In genomic region chr1:40390857-40391256, GRCh38 we compare ENCODE assay signal across 9 cellular contexts. TPM values are rescaled to one million over a fixed set of nuclear protein-coding genes. Genes with fewer than 3 reads are reported as not detected.
DNase-seq lines count a peak whose midpoint lies in the region; ATAC-seq and TF ChIP-seq lines count a peak whose summit lies in the region.
"Had no signal": no experiment of that assay in that cellular context is flagged by ENCODE, and none has a peak within 500 bp of the region (broad histone marks: within the 10 kb centered on the region; RNA-seq: fewer than 3 reads in every experiment).

No MANE protein-coding gene starts in this region.

- TF ChIP-seq CTCF in left lung (IDR thresholded peaks at IDR 0.05) = no peak

- POLR2A ChIA-PET in activated CD4-positive, alpha-beta T cell treated with anti-CD3 and anti-CD28 coated beads for 36 hours (lab: Charles Lee) = interaction anchor here (0.8 to 1.5 kb wide), 3 partner anchors 10 to 59 kb away, joined by 5 to 7 read pairs (median 5); partner anchors contain the start of gene ZFP69B

- H3K4me1 Mint-ChIP-seq in activated CD4-positive, alpha-beta T cell treated with anti-CD3 and anti-CD28 coated beads for 36 hours = peaks cover 92% of the 10 kb centered on the region
- peaks cover 88% of the 10 kb centered on the region for H3K4me1 Mint-ChIP-seq in activated T-helper 1 cell treated with anti-CD3 and anti-CD28 coated beads, Interleukin-12 subunit alpha, Interleukin-12 subunit beta, Interleukin-2, Interleukin-4 antibody, amounts not matched to agents 30 ng/mL and 10 ng/mL and 1 ng/mL, durations not matched to agents 14 hours and 24 hours and 36 hours (ENCODE audit: low read depth)

- H3K9me3 ChIP-seq in left lung (no peaks in the 10 kb centered on the region), subcutaneous abdominal adipose tissue (ENCODE audit: control insufficient read depth in 5 of 5, low read length in 5 of 5) (no peaks in the 10 kb centered on the region)

- H3K36me3 ChIP-seq in left lung = peaks cover 0 to 8% of the 10 kb centered on the region in 2 donors
- H3K36me3 ChIP-seq in subcutaneous abdominal adipose tissue (ENCODE audit: control insufficient read depth in 5 of 5, insufficient read depth in 5 of 5, low read length in 5 of 5) = peaks cover 0 to 4% (median 0%) of the 10 kb centered on the region in 5 donors

- H3K27ac Mint-ChIP-seq in activated CD4-positive, alpha-beta T cell treated with anti-CD3 and anti-CD28 coated beads for 36 hours = peak overlapping the region; percentile 96
- peak overlapping the region; percentile 93 for H3K27ac Mint-ChIP-seq in activated T-helper 1 cell treated with anti-CD3 and anti-CD28 coated beads, Interleukin-12 subunit alpha, Interleukin-12 subunit beta, Interleukin-2, Interleukin-4 antibody, amounts not matched to agents 30 ng/mL and 10 ng/mL and 1 ng/mL, durations not matched to agents 14 hours and 24 hours and 36 hours

- peaks cover 74% of the 10 kb centered on the region for H3K36me3 Mint-ChIP-seq in activated CD4-positive, alpha-beta T cell treated with anti-CD3 and anti-CD28 coated beads for 36 hours (ENCODE audit: low read depth)
- peaks cover 38% of the 10 kb centered on the region for H3K36me3 Mint-ChIP-seq in activated T-helper 1 cell treated with anti-CD3 and anti-CD28 coated beads, Interleukin-12 subunit alpha, Interleukin-12 subunit beta, Interleukin-2, Interleukin-4 antibody, amounts not matched to agents 30 ng/mL and 10 ng/mL and 1 ng/mL, durations not matched to agents 14 hours and 24 hours and 36 hours (ENCODE audit: low read depth)

- H3K9me3 Mint-ChIP-seq in activated CD4-positive, alpha-beta T cell treated with anti-CD3 and anti-CD28 coated beads for 36 hours (ENCODE audit: low read depth) = no peaks in the 10 kb centered on the region
- H3K9me3 Mint-ChIP-seq in activated T-helper 1 cell treated with anti-CD3 and anti-CD28 coated beads, Interleukin-12 subunit alpha, Interleukin-12 subunit beta, Interleukin-2, Interleukin-4 antibody, amounts not matched to agents 30 ng/mL and 10 ng/mL and 1 ng/mL, durations not matched to agents 14 hours and 24 hours and 36 hours = no peaks in the 10 kb centered on the region

- peak overlapping the region; percentile 82 for H3K4me3 Mint-ChIP-seq in activated CD4-positive, alpha-beta T cell treated with anti-CD3 and anti-CD28 coated beads for 36 hours
- H3K4me3 Mint-ChIP-seq in activated T-helper 1 cell treated with anti-CD3 and anti-CD28 coated beads, Interleukin-12 subunit alpha, Interleukin-12 subunit beta, Interleukin-2, Interleukin-4 antibody, amounts not matched to agents 30 ng/mL and 10 ng/mL and 1 ng/mL, durations not matched to agents 14 hours and 24 hours and 36 hours = peak overlapping the region; percentile 90

- CTCF ChIA-PET in activated CD4-positive, alpha-beta T cell treated with anti-CD3 and anti-CD28 coated beads for 36 hours (lab: Charles Lee) = interaction anchor here (0.6 to 1.5 kb wide), 5 partner anchors 9 to 76 kb away, joined by 3 to 5 read pairs (median 4); no protein-coding TSS in a partner anchor

- intact Hi-C loops in activated CD4-positive, alpha-beta T cell treated with anti-CD3 and anti-CD28 coated beads for 36 hours (cut with DNase I, micrococcal nuclease) = no loop called here
- intact Hi-C loops in activated T-helper 1 cell treated with anti-CD3 and anti-CD28 coated beads, Interleukin-12 subunit alpha, Interleukin-12 subunit beta, Interleukin-2, Interleukin-4 antibody, amounts not matched to agents 30 ng/mL and 10 ng/mL and 1 ng/mL, durations not matched to agents 14 hours and 24 hours and 36 hours (cut with micrococcal nuclease) = no loop called here
- intact Hi-C loops in left lung (cut with DNase I) = no loop called here

- no peaks in the 10 kb centered on the region for H3K27me3 ChIP-seq in left lung
- no peaks in the 10 kb centered on the region for H3K27me3 ChIP-seq in subcutaneous abdominal adipose tissue (ENCODE audit: control insufficient read depth in 5 of 5, insufficient read depth in 4 of 5, low read length in 5 of 5)

- H3K4me3 ChIP-seq in left lung (no peak overlapping the region), subcutaneous abdominal adipose tissue (ENCODE audit: low read depth in 1 of 5, low read length in 5 of 5) (no peak overlapping the region)

- no peak for ATAC-seq in activated CD4-positive, alpha-beta T cell treated with anti-CD3 and anti-CD28 coated beads for 36 hours
- ATAC-seq in left lung = no peak
- no peak for ATAC-seq in GM19023 (IDR thresholded peaks at IDR 0.05; ENCODE audit: unreplicated experiment)
- no peak for ATAC-seq in HG03354 (IDR thresholded peaks at IDR 0.05; ENCODE audit: poor library complexity, severe bottlenecking, unreplicated experiment)

- peak overlapping the region in 2 of 5 donors; percentile 16 to 27 for H3K9ac ChIP-seq in subcutaneous abdominal adipose tissue (ENCODE audit: low read length in 5 of 5)

- peak overlapping the region; percentile 65 to 95 for H3K27ac ChIP-seq in left lung
- H3K27ac ChIP-seq in subcutaneous abdominal adipose tissue (ENCODE audit: low read depth, low read length) = peak overlapping the region; percentile 76

- no peak for DNase-seq in activated CD4-positive, alpha-beta T cell treated with anti-CD3 and anti-CD28 coated beads for 36 hours
- no peak for DNase-seq in activated CD4-positive, alpha-beta T cell treated with anti-CD3 and anti-CD28 coated beads, Interleukin-2, amount 50 U/mL, for 4 hours
- DNase-seq in activated T-helper 1 cell treated with anti-CD3 and anti-CD28 coated beads, Interleukin-12 subunit alpha, Interleukin-12 subunit beta, Interleukin-2, Interleukin-4 antibody, amounts not matched to agents 30 ng/mL and 10 ng/mL and 1 ng/mL, durations not matched to agents 14 hours and 24 hours and 36 hours (ENCODE audit: low spot score) = no peak
- no peak for DNase-seq in left lung
- no peak for DNase-seq in SKM-1 (lab: John Stamatoyannopoulos, UW; ENCODE audit: unreplicated experiment)
- DNase-seq: NCI-H345 had no signal

- no peaks in the 10 kb centered on the region for H3K27me3 Mint-ChIP-seq in activated CD4-positive, alpha-beta T cell treated with anti-CD3 and anti-CD28 coated beads for 36 hours
- no peaks in the 10 kb centered on the region for H3K27me3 Mint-ChIP-seq in activated T-helper 1 cell treated with anti-CD3 and anti-CD28 coated beads, Interleukin-12 subunit alpha, Interleukin-12 subunit beta, Interleukin-2, Interleukin-4 antibody, amounts not matched to agents 30 ng/mL and 10 ng/mL and 1 ng/mL, durations not matched to agents 14 hours and 24 hours and 36 hours (ENCODE audit: insufficient read depth)

- H3K4me1 ChIP-seq in left lung (peaks cover 23 to 100% of the 10 kb centered on the region in 2 donors), subcutaneous abdominal adipose tissue (ENCODE audit: control insufficient read depth in 5 of 5, insufficient read depth in 5 of 5, low read length in 5 of 5) (peaks cover 6 to 78% (median 46%) of the 10 kb centered on the region in 5 donors)

RNA-seq across cellular contexts. Expression of gene SMAP2, which starts 17.3 kb away (rescaled TPM):
- total RNA-seq in activated CD4-positive, alpha-beta T cell treated with anti-CD3 and anti-CD28 coated beads for 36 hours = 100 to 1,000 TPM; 241 to 258 TPM
- total RNA-seq in activated T-helper 1 cell treated with anti-CD3 and anti-CD28 coated beads, Interleukin-12 subunit alpha, Interleukin-12 subunit beta, Interleukin-2, Interleukin-4 antibody, amounts not matched to agents 30 ng/mL and 10 ng/mL and 1 ng/mL, durations not matched to agents 14 hours and 24 hours and 36 hours = 196 and 201 TPM in 2 replicates
- 10 to 100 TPM; 39.8 to 77.3 TPM for total RNA-seq in left lung

RNA-seq across cellular contexts. Expression of gene ZFP69B, which starts 59.4 kb away (rescaled TPM):
- total RNA-seq in activated CD4-positive, alpha-beta T cell treated with anti-CD3 and anti-CD28 coated beads for 36 hours = 1 to 10 TPM; 4.6 to 5.3 TPM
- 5.1 and 5.8 TPM in 2 replicates for total RNA-seq in activated T-helper 1 cell treated with anti-CD3 and anti-CD28 coated beads, Interleukin-12 subunit alpha, Interleukin-12 subunit beta, Interleukin-2, Interleukin-4 antibody, amounts not matched to agents 30 ng/mL and 10 ng/mL and 1 ng/mL, durations not matched to agents 14 hours and 24 hours and 36 hours
- total RNA-seq in left lung = 1 to 10 TPM; 2.3 to 2.5 TPM
